In genomic region chr1:174713796-174714195, GRCh38 we compare ENCODE assay signal across 1 cellular context.
TF ChIP-seq lines count a peak whose summit lies in the region.

No MANE protein-coding gene starts in this region.

TF ChIP-seq in HepG2, 621 proteins besides CTCF, POLR2A, EP300 and RAD21 (continued from another document):
- TF ChIP-seq, protein P1, sequence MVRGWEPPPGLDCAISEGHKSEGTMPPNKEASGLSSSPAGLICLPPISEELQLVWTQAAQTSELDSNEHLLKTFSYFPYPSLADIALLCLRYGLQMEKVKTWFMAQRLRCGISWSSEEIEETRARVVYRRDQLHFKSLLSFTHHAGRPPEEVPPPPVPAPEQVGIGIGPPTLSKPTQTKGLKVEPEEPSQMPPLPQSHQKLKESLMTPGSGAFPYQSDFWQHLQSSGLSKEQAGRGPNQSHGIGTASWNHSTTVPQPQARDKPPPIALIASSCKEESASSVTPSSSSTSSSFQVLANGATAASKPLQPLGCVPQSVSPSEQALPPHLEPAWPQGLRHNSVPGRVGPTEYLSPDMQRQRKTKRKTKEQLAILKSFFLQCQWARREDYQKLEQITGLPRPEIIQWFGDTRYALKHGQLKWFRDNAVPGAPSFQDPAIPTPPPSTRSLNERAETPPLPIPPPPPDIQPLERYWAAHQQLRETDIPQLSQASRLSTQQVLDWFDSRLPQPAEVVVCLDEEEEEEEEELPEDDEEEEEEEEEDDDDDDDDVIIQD (CRISPR knock-in tag; IDR thresholded peaks at IDR 0.05; ENCODE audit: low read depth) = peak; percentile 30; the same call in 1 of the 2 replicates
- TF ChIP-seq DDIT3 (CRISPR knock-in tag; IDR thresholded peaks at IDR 0.05) (no peak), ZNF672 (CRISPR knock-in tag; IDR thresholded peaks at IDR 0.05) (no peak), KLF11 (CRISPR knock-in tag; IDR thresholded peaks at IDR 0.05) (no peak), ARNT (IDR thresholded peaks at IDR 0.05) (no peak), SOX5 (CRISPR knock-in tag; IDR thresholded peaks at IDR 0.05; ENCODE audit: borderline replicate concordance) (peak; percentile 37; the same call in 1 of the 2 replicates)
